19 cellular contexts compared by ENCODE assay signal in genomic region chr1:88341436-88341835, GRCh38.
"Had no signal": no experiment of that assay in that cellular context is flagged by ENCODE, and none has a peak within 500 bp of the region (broad histone marks: within the 10 kb centered on the region; RNA-seq: fewer than 3 reads in every experiment).

No MANE protein-coding gene starts in this region.

- DNase-seq: activated CD4-positive, CD25-positive, alpha-beta regulatory T cell treated with anti-CD3 and anti-CD28 coated beads, Interleukin-2, amount 50 U/mL, for 72 hours; activated CD8-positive, alpha-beta memory T cell treated with anti-CD3 and anti-CD28 coated beads for 24 hours; activated CD8-positive, alpha-beta memory T cell treated with anti-CD3 and anti-CD28 coated beads, Interleukin-2, amount 50 U/mL, for 48 hours; activated effector memory CD4-positive, alpha-beta T cell treated with Interleukin-2 at 50 U/mL for 16 hours; activated naive CD4-positive, alpha-beta T cell treated with anti-CD3 and anti-CD28 coated beads, Interleukin-2, amount 10 ng/mL, durations not matched to agents 7 days and 5 days; activated naive CD8-positive, alpha-beta T cell treated with anti-CD3 and anti-CD28 coated beads, Interleukin-2, amount 50 U/mL, for 24 hours; activated T-cell treated with anti-CD3 and anti-CD28 coated beads, Interleukin-2, amount 50 U/mL, for 48 hours; anterior cingulate cortex; caudate nucleus; effector memory CD8-positive, alpha-beta T cell; esophagus squamous epithelium; islet precursor cell; stimulated activated CD4-positive, alpha-beta T cell treated with anti-CD3 and anti-CD28 coated beads, Interleukin-4, amount 100 ng/mL, for 1 hour; stomach; T1000; trophoblast cell had no signal

- ATAC-seq: activated naive CD8-positive, alpha-beta T cell treated with anti-CD3 and anti-CD28 coated beads, Interleukin-2, amount 50 U/mL, for 24 hours; effector memory CD8-positive, alpha-beta T cell; left lobe of liver; natural killer cell treated with Interleukin-12 subunit alpha and Interleukin-12 subunit beta and Interleukin-15 and Interleukin-18, amount 100 ng/mL, for 72 hours; sciatic nerve had no signal
